In the genomic region with DNA sequence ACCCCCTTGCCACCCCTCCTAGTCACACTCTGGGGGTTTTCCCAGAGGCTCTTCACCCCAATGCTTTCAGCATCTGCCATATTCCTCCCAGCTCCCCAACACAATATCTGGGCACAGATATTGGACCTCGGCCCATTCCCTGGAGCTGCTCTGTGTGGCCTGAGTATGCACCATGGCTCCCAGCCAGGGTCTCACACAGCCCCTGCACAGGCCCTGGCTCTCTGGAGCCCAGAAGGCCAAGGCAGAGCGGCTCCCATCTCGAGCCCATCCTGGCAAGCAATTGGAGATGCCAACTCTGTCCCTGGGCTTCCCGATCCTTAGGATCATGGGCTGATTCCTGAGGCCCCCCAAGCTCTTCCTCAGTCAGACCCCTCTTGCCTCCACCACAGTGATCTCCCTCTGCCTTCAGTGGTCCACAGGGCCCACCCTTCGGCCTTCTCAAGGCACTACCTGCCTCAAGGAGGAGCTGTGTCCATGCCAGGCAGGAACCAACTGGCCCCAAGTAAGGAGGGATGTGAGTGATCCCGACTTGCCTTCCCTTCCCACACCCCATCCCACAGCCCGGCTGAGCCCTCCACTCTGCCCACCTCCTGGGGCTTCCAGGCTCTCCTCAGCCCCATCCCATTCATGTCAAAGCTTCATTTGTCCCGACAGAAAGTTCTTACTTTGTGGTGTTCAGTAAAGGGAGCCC, we compare ENCODE assay signal across 18 cellular contexts.
"Had no signal": no experiment of that assay in that cellular context is flagged by ENCODE, and none has a peak within 500 bp of the region (broad histone marks: within the 10 kb centered on the region; RNA-seq: fewer than 3 reads in every experiment).

No MANE protein-coding gene starts in this region.

- H3K9me3 Mint-ChIP-seq: activated naive CD4-positive, alpha-beta T cell treated with anti-CD3 and anti-CD28 coated beads, Interleukin-2, amount 50 U/mL, for 24 hours; activated T-cell treated with anti-CD3 and anti-CD28 coated beads, Interleukin-2, amount 50 U/mL, for 72 hours; naive B cell had no signal

- H3K36me3 ChIP-seq: ascending aorta, heart right ventricle, lower lobe of right lung, spleen, thyroid gland had no signal

- H3K27ac ChIP-seq: ascending aorta, epithelial cell of prostate, heart right ventricle, lower lobe of right lung, spleen, thyroid gland had no signal

- H3K27me3 ChIP-seq: ascending aorta, heart right ventricle, spleen, thyroid gland had no signal

- H3K4me3 Mint-ChIP-seq: activated naive CD4-positive, alpha-beta T cell treated with anti-CD3 and anti-CD28 coated beads, Interleukin-2, amount 50 U/mL, for 24 hours; activated T-cell treated with anti-CD3 and anti-CD28 coated beads, Interleukin-2, amount 50 U/mL, for 72 hours; naive B cell had no signal

- H3K27me3 Mint-ChIP-seq: activated naive CD4-positive, alpha-beta T cell treated with anti-CD3 and anti-CD28 coated beads, Interleukin-2, amount 50 U/mL, for 24 hours; naive B cell had no signal

- H3K36me3 Mint-ChIP-seq: activated naive CD4-positive, alpha-beta T cell treated with anti-CD3 and anti-CD28 coated beads, Interleukin-2, amount 50 U/mL, for 24 hours had no signal

- H3K9me3 ChIP-seq: ascending aorta, heart right ventricle, lower lobe of right lung, spleen, thyroid gland had no signal

- H3K27ac Mint-ChIP-seq: activated naive CD4-positive, alpha-beta T cell treated with anti-CD3 and anti-CD28 coated beads, Interleukin-2, amount 50 U/mL, for 24 hours; activated T-cell treated with anti-CD3 and anti-CD28 coated beads, Interleukin-2, amount 50 U/mL, for 72 hours; naive B cell; progenitor cell of endocrine pancreas had no signal

- DNase-seq: activated gamma-delta T cell; activated T-cell treated with anti-CD3 and anti-CD28 coated beads, Interleukin-2, amount 50 U/mL, for 72 hours; central memory CD4-positive, alpha-beta T cell; heart right ventricle; kidney; lower lobe of right lung; mesendoderm; naive B cell; retina; spleen; stimulated activated CD4-positive, alpha-beta T cell treated with anti-CD3 and anti-CD28 coated beads, Interleukin-4, amount 100 ng/mL, for 1 hour; stimulated activated naive CD4-positive, alpha-beta T cell treated with Interleukin-2 at 50 U/mL for 16 hours; T-helper 1 cell; thyroid gland had no signal

- H3K4me1 Mint-ChIP-seq: activated naive CD4-positive, alpha-beta T cell treated with anti-CD3 and anti-CD28 coated beads, Interleukin-2, amount 50 U/mL, for 24 hours had no signal

- H3K4me1 ChIP-seq: ascending aorta, lower lobe of right lung, spleen, thyroid gland had no signal

- ATAC-seq: activated T-cell treated with anti-CD3 and anti-CD28 coated beads, Interleukin-2, amount 50 U/mL, for 72 hours had no signal

- H3K4me3 ChIP-seq: ascending aorta, heart right ventricle, lower lobe of right lung, spleen, thyroid gland had no signal
